7 cellular contexts compared by ENCODE assay signal in the genomic region with DNA sequence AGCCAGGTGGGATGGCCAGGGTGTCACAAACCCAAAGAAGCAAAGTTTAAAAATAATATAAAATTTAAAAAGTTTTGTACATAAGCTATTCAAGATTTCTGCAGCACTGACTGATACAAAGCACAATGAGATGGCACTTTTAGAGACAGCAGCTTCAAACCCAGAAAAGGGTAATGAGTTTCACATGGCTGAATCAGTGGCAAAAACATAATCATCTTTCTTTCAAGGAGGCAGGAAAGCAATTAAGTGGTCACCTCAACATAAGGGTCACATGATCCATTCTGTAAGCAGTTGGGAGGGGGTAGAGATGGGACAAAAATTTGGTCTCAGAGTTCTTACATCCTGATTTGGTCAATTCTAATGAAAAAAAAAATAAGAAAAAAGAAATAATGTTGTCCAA. TPM values are rescaled to one million over a fixed set of nuclear protein-coding genes. Genes with fewer than 3 reads are reported as not detected.
DNase-seq lines count a peak whose midpoint lies in the region; ATAC-seq, FAIRE-seq and TF ChIP-seq lines count a peak whose summit lies in the region.
"Not testable (repeated sequence)": the region's sequence is repeated elsewhere in the genome, so short reads cannot be mapped to it uniquely, and the experiment has no call there.

No MANE protein-coding gene starts in this region.

- not testable (repeated sequence) for TF ChIP-seq RAD21 in HCT116 (IDR thresholded peaks at IDR 0.05; ENCODE audit: low read depth); K562 (CRISPR knock-in tag; conservative IDR thresholded peaks at IDR 0.05 in 1 of 2, IDR thresholded peaks at IDR 0.05 in 1 of 2)

- peak; percentile 23 for ATAC-seq in GM18511 (IDR thresholded peaks at IDR 0.05; ENCODE audit: unreplicated experiment)
- not testable (repeated sequence) for ATAC-seq in HCT116
- peak; percentile 28 for ATAC-seq in K562
- ATAC-seq in stimulated activated effector memory CD8-positive, alpha-beta T cell treated with anti-CD3 and anti-CD28 coated beads, Interleukin-12 subunit alpha, Interleukin-12 subunit beta, amount 100 ng/mL, for 72 hours: peak; percentile 49

- not testable (repeated sequence) for H3K4me3 Mint-ChIP-seq in activated CD4-positive, alpha-beta T cell treated with anti-CD3 and anti-CD28 coated beads, Interleukin-2, amount 10 ng/mL, durations not matched to agents 24 days and 14 days; stimulated activated effector memory CD8-positive, alpha-beta T cell treated with anti-CD3 and anti-CD28 coated beads, Interleukin-12 subunit alpha, Interleukin-12 subunit beta, amount 100 ng/mL, for 72 hours

- not testable (repeated sequence) for H3K9me2 ChIP-seq in HCT116 (ENCODE audit: insufficient read depth); MM.1S (replicated peaks; ENCODE audit: insufficient read depth, low read length)

- H3K27ac Mint-ChIP-seq in activated CD4-positive, alpha-beta T cell treated with anti-CD3 and anti-CD28 coated beads, Interleukin-2, amount 10 ng/mL, durations not matched to agents 24 days and 14 days; stimulated activated effector memory CD8-positive, alpha-beta T cell treated with anti-CD3 and anti-CD28 coated beads, Interleukin-12 subunit alpha, Interleukin-12 subunit beta, amount 100 ng/mL, for 72 hours: not testable (repeated sequence)

- in situ Hi-C loops in K562 (cut with MboI): loop anchor here (25.0 kb wide), 1 partner anchor 1216 kb away; the partner anchor contains the start of gene LSM8

- CTCF ChIA-PET in HCT116 (lab: Charles Lee): interaction anchor here (3.0 kb wide), 1 partner anchor 17 kb away, joined by 11 read pairs; no protein-coding TSS in a partner anchor
- CTCF ChIA-PET in K562 (lab: Yijun Ruan, JAX; ENCODE audit: low intra/inter-chr PET ratio): not testable (repeated sequence)

- not testable (repeated sequence) for BruUV-seq in HCT116 (replicated peaks; lab: Mats Ljungman, UMichigan); K562 (replicated peaks; lab: Mats Ljungman, UMichigan)

- not testable (repeated sequence) for H3K36me3 Mint-ChIP-seq in activated CD4-positive, alpha-beta T cell treated with anti-CD3 and anti-CD28 coated beads, Interleukin-2, amount 10 ng/mL, durations not matched to agents 24 days and 14 days (ENCODE audit: low read depth); stimulated activated effector memory CD8-positive, alpha-beta T cell treated with anti-CD3 and anti-CD28 coated beads, Interleukin-12 subunit alpha, Interleukin-12 subunit beta, amount 100 ng/mL, for 72 hours

- not testable (repeated sequence) for H3K27me3 ChIP-seq in HCT116 (ENCODE audit: insufficient read depth, low read length); MM.1S (replicated peaks; ENCODE audit: insufficient read depth, low read length); NT2/D1 (ENCODE audit: insufficient read depth, insufficient read length); K562 (ENCODE audit: control insufficient read depth in 2 of 2, insufficient read depth in 2 of 2, low read length in 2 of 2)

- TF ChIP-seq POLR2A in HCT116 (IDR thresholded peaks at IDR 0.05; ENCODE audit: borderline replicate concordance, extremely low read depth, insufficient read depth, insufficient read length); K562 (conservative IDR thresholded peaks at IDR 0.05): not testable (repeated sequence)

- peaks cover 15 to 18% of the 10 kb centered on the region in 2 experiments for H3K4me1 ChIP-seq in HCT116 (ENCODE audit: control insufficient read depth in 1 of 2, insufficient read depth in 2 of 2, low read length in 2 of 2)
- peaks cover 26% of the 10 kb centered on the region for H3K4me1 ChIP-seq in MM.1S (ENCODE audit: low read length)
- not testable (repeated sequence) for H3K4me1 ChIP-seq in NT2/D1 (ENCODE audit: insufficient read depth, insufficient read length)
- H3K4me1 ChIP-seq in K562 (replicated peaks in 1 of 2; ENCODE audit: control insufficient read depth in 2 of 2, insufficient read depth in 2 of 2, low read length in 2 of 2): peaks cover 12 to 25% of the 10 kb centered on the region in 2 experiments

- H3K9me3 ChIP-seq in HCT116 (ENCODE audit: control insufficient read depth in 1 of 2, insufficient read depth in 1 of 2, low read depth in 1 of 2, low read length in 2 of 2); MM.1S (replicated peaks; ENCODE audit: insufficient read depth, low read length); NT2/D1 (ENCODE audit: insufficient read depth, low read length); K562 (replicated peaks; ENCODE audit: control insufficient read depth, insufficient read depth, low read depth, low read length): not testable (repeated sequence)

- not testable (repeated sequence) for H3K27me3 Mint-ChIP-seq in activated CD4-positive, alpha-beta T cell treated with anti-CD3 and anti-CD28 coated beads, Interleukin-2, amount 10 ng/mL, durations not matched to agents 24 days and 14 days

- not testable (repeated sequence) for H3K4me3 ChIP-seq in HCT116 (replicated peaks in 1 of 2; ENCODE audit: low read depth in 1 of 2, low read length in 2 of 2); NT2/D1 (ENCODE audit: insufficient read length, low read depth); K562
- peak overlapping the region; percentile 8; the same call in 1 of the 2 replicates for H3K4me3 ChIP-seq in MM.1S (ENCODE audit: low read length)

- not testable (repeated sequence) for H3K9me3 Mint-ChIP-seq in activated CD4-positive, alpha-beta T cell treated with anti-CD3 and anti-CD28 coated beads, Interleukin-2, amount 10 ng/mL, durations not matched to agents 24 days and 14 days; stimulated activated effector memory CD8-positive, alpha-beta T cell treated with anti-CD3 and anti-CD28 coated beads, Interleukin-12 subunit alpha, Interleukin-12 subunit beta, amount 100 ng/mL, for 72 hours

- not testable (repeated sequence) for H3K9ac ChIP-seq in HCT116 (ENCODE audit: low read length)
- peak overlapping the region; percentile 11; the same call in 1 of the 2 replicates for H3K9ac ChIP-seq in MM.1S (ENCODE audit: low read length)
- peak overlapping the region; percentile 10 for H3K9ac ChIP-seq in NT2/D1 (ENCODE audit: insufficient read length, low read depth)
- 0 out of 4 replicates have a peak overlapping the region, but pooled peaks of 1 of the 2 experiments have one; percentile 26 for H3K9ac ChIP-seq in K562 (ENCODE audit: insufficient read depth in 1 of 2, low read depth in 2 of 2, low read length in 2 of 2)

- not testable (repeated sequence) for H3K4me1 Mint-ChIP-seq in activated CD4-positive, alpha-beta T cell treated with anti-CD3 and anti-CD28 coated beads, Interleukin-2, amount 10 ng/mL, durations not matched to agents 24 days and 14 days
- peaks cover 22% of the 10 kb centered on the region for H3K4me1 Mint-ChIP-seq in stimulated activated effector memory CD8-positive, alpha-beta T cell treated with anti-CD3 and anti-CD28 coated beads, Interleukin-12 subunit alpha, Interleukin-12 subunit beta, amount 100 ng/mL, for 72 hours

- FAIRE-seq in K562 (lab: Jason Lieb, UNC): not testable (repeated sequence)

- H3K4me2 ChIP-seq in HCT116 (ENCODE audit: low read length) (peak overlapping the region; percentile 53; the same call in 1 of the 2 replicates), MM.1S (ENCODE audit: low read depth, low read length) (peak overlapping the region; percentile 75)
- not testable (repeated sequence) for H3K4me2 ChIP-seq in K562 (ENCODE audit: insufficient read depth, low read length)

- not testable (repeated sequence) for TF ChIP-seq EP300 in K562 (IDR thresholded peaks at IDR 0.05; ENCODE audit: low read length)

- TF ChIP-seq CTCF in HCT116 (IDR thresholded peaks at IDR 0.05 in 2 of 3, conservative IDR thresholded peaks at IDR 0.05 in 1 of 3; ENCODE audit: borderline replicate concordance in 1 of 3, insufficient read depth in 1 of 3, low read depth in 2 of 3, low read length in 2 of 3); MM.1S (IDR thresholded peaks at IDR 0.05; ENCODE audit: low read length); K562 (IDR thresholded peaks at IDR 0.05 in 2 of 3, conservative IDR thresholded peaks at IDR 0.05 in 1 of 3; ENCODE audit: insufficient read depth in 2 of 3, low read depth in 1 of 3, low read length in 3 of 3): not testable (repeated sequence)

- DNase-seq in HCT116 (ENCODE audit: low read depth, low spot score); NT2/D1 (ENCODE audit: low read depth, low spot score); stimulated activated effector memory CD8-positive, alpha-beta T cell treated with anti-CD3 and anti-CD28 coated beads, Interleukin-12 subunit alpha, Interleukin-12 subunit beta, amount 100 ng/mL, for 72 hours (ENCODE audit: low spot score in 2 of 2): not testable (repeated sequence)
- peak; percentile 51 for DNase-seq in MM.1S
- peak; percentile 30 for DNase-seq in activated CD4-positive, alpha-beta T cell treated with anti-CD3 and anti-CD28 coated beads, Interleukin-2, amount 10 ng/mL, durations not matched to agents 24 days and 14 days
- DNase-seq in K562 (ENCODE audit: extremely low read depth in 1 of 4, low spot score in 3 of 4): peak in 1 of 4 experiments; percentile 43

- not testable (repeated sequence) for H3K27ac ChIP-seq in HCT116 (ENCODE audit: low read depth, low read length)
- H3K27ac ChIP-seq in MM.1S (ENCODE audit: low read length) (peak overlapping the region; percentile 59; the same call in 1 of the 2 replicates), K562 (ENCODE audit: extremely low read depth, low read depth, low read length) (peak overlapping the region; percentile 32; the same call in 2 of the 3 replicates)

- not testable (repeated sequence) for H2AFZ ChIP-seq in HCT116 (ENCODE audit: low read depth, low read length, poor library complexity, severe bottlenecking); MM.1S (ENCODE audit: low read length)
- H2AFZ ChIP-seq in K562 (ENCODE audit: low read depth, low read length): peak overlapping the region; percentile 71; the same call in 1 of the 2 replicates

- H4K20me1 ChIP-seq in HCT116 (ENCODE audit: insufficient read depth); MM.1S (ENCODE audit: insufficient read depth, low read length); K562 (replicated peaks; ENCODE audit: control insufficient read depth, insufficient read depth, low read length): not testable (repeated sequence)

- peaks cover 12% of the 10 kb centered on the region for H3F3A ChIP-seq in MM.1S (ENCODE audit: insufficient read depth, low read length)

- POLR2A ChIA-PET in HCT116 (lab: Charles Lee): not testable (repeated sequence)
- POLR2A ChIA-PET in K562 (lab: Yijun Ruan, JAX): interaction anchor here (0.7 to 5.0 kb wide), 5 partner anchors 8 to 156 kb away, joined by 3 to 40 read pairs (median 8); partner anchors contain the start of gene ST7

- not testable (repeated sequence) for H3K79me2 ChIP-seq in HCT116 (ENCODE audit: insufficient read depth, low read length)
- H3K79me2 ChIP-seq in MM.1S (ENCODE audit: low read length) (peaks cover 61% of the 10 kb centered on the region), K562 (ENCODE audit: control insufficient read depth, insufficient read depth, low read length) (peaks cover 28% of the 10 kb centered on the region; the same call in 2 of the 3 replicates)

- not testable (repeated sequence) for H3K36me3 ChIP-seq in HCT116 (ENCODE audit: control insufficient read depth in 1 of 2, insufficient read depth in 2 of 2, low read length in 2 of 2); MM.1S (replicated peaks; ENCODE audit: insufficient read depth, low read length); NT2/D1 (ENCODE audit: insufficient read depth, insufficient read length, low read length); K562 (ENCODE audit: control insufficient read depth, insufficient read depth, low read length)

- not testable (repeated sequence) for H3K9me1 ChIP-seq in K562 (ENCODE audit: control insufficient read depth, insufficient read depth, low read length)

- RAD21 ChIA-PET in HCT116 (lab: Charles Lee; ENCODE audit: low non-redundant PET in 1 of 2, low total read pairs in 2 of 2, uncharacterized antibody in 2 of 2, unreplicated experiment in 2 of 2): not testable (repeated sequence)

- intact Hi-C loops in HCT116 (cut with micrococcal nuclease); activated CD4-positive, alpha-beta T cell treated with anti-CD3 and anti-CD28 coated beads, Interleukin-2, amount 10 ng/mL, durations not matched to agents 24 days and 14 days (cut with micrococcal nuclease); K562 (cut with micrococcal nuclease): not testable (repeated sequence)

RNA-seq across cellular contexts. Expression of gene ST7, which starts 17.9 kb away (rescaled TPM):
- 12.6 TPM for total RNA-seq in HCT116 (2021; ENCODE audit: unreplicated experiment)
- polyA plus RNA-seq in HCT116 (2012): 6.2 and 7.9 TPM in 2 replicates
- 4.6 and 5.5 TPM in 2 replicates for total RNA-seq in activated CD4-positive, alpha-beta T cell treated with anti-CD3 and anti-CD28 coated beads, Interleukin-2, amount 10 ng/mL, durations not matched to agents 24 days and 14 days
- total RNA-seq in K562 (2011; cell fraction: chromatin; rRNA removed; ENCODE audit: low replicate concordance): 99.4 and 111 TPM in 2 replicates
- 89.4 and 90.1 TPM in 2 replicates for total RNA-seq in K562 (2011; cell fraction: nucleolus; rRNA removed)
- 107 and 111 TPM in 2 replicates for total RNA-seq in K562 (2011; cell fraction: nucleoplasm; rRNA removed)
- total RNA-seq in K562 (2014; rRNA removed): 45.5 and 46.1 TPM in 2 replicates
- total RNA-seq in K562 (2014; rRNA removed; fragmentation: Illumina TruSeq; extraction: Trizol): 23.9 and 24.9 TPM in 2 replicates
- 36.9 and 37.2 TPM in 2 replicates for total RNA-seq in K562 (2015; rRNA removed; fragmentation: Illumina TruSeq; extraction: Trizol)
- total RNA-seq in K562 (2021): 31.1 and 34.1 TPM in 2 replicates
- 32.7 and 52.8 TPM in 2 replicates for polyA plus RNA-seq in K562 (2011; rRNA removed)
- polyA plus RNA-seq in K562 (2011; cell fraction: cytosol; rRNA removed): 26.2 and 27.3 TPM in 2 replicates
- 40.7 and 45.7 TPM in 2 replicates for polyA plus RNA-seq in K562 (2011; cell fraction: nucleus; rRNA removed)
- polyA plus RNA-seq in K562 (2012): 42.1 and 46.6 TPM in 2 replicates
- polyA plus RNA-seq in K562 (2014; fragmentation: Illumina TruSeq; extraction: Trizol): 41.7 and 56.3 TPM in 2 replicates
- polyA plus RNA-seq in K562 (2014; fragmentation: Nextera tagmentation; extraction: Ambion mirVana): 10 to 100 TPM; 30.9 to 47.6 TPM
- 28.4 and 42.3 TPM in 2 replicates for polyA plus RNA-seq in K562 (2014; rRNA removed)
- 59.1 and 77.6 TPM in 2 replicates for polyA minus RNA-seq in K562 (2011; rRNA and poly(A)+ RNA removed)
- 21.3 and 32.6 TPM in 2 replicates for polyA minus RNA-seq in K562 (2011; cell fraction: cytosol; rRNA and poly(A)+ RNA removed)
- 66.8 and 85.0 TPM in 2 replicates for polyA minus RNA-seq in K562 (2011; cell fraction: nucleus; rRNA and poly(A)+ RNA removed)
